1 cellular context compared by ENCODE assay signal in the genomic region with DNA sequence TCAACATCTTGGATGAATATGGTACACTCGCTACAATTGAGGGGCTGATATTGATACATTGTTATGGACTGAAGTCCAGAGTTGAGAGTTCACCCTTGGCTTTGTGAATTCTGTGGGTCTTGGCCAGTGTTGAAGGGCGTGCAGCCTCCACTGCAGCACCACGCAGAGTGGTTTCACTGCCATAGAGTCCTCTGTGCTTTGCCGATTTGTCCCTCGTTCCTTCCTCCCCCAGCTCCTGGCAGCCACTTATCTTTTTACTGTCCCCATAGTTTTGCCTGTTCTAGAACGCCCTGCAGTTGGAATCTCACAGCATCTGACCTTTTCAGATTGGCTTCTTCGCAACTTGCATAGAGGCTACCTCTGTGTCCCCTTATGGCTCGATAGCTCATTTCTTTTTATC.
TF ChIP-seq lines count a peak whose summit lies in the region.

No MANE protein-coding gene starts in this region.

TF ChIP-seq in IMR-90, 13 proteins besides CTCF, POLR2A, EP300 and RAD21:
- TF ChIP-seq BHLHE40 (IDR thresholded peaks at IDR 0.05; ENCODE audit: low read depth, low read length) (no peak), MAFK (IDR thresholded peaks at IDR 0.05; ENCODE audit: low read depth, low read length) (no peak), SMC3 (IDR thresholded peaks at IDR 0.05; ENCODE audit: low read depth, low read length) (no peak), RFX5 (IDR thresholded peaks at IDR 0.05; ENCODE audit: low read depth, low read length) (no peak), MXI1 (IDR thresholded peaks at IDR 0.05; ENCODE audit: borderline replicate concordance, low read depth, low read length) (no peak), RCOR1 (IDR thresholded peaks at IDR 0.05; ENCODE audit: insufficient replicate concordance, low read length) (no peak), ELK1 (IDR thresholded peaks at IDR 0.05; ENCODE audit: borderline replicate concordance, low read depth, low read length) (no peak), FOS (IDR thresholded peaks at IDR 0.05; ENCODE audit: low read depth, low read length) (no peak), NFE2L2 (IDR thresholded peaks at IDR 0.05; ENCODE audit: low read depth, low read length) (no peak), MAZ (IDR thresholded peaks at IDR 0.05; ENCODE audit: borderline replicate concordance, low read depth, low read length) (no peak), CEBPB (IDR thresholded peaks at IDR 0.05; ENCODE audit: low read depth, low read length) (no peak), CHD1 (IDR thresholded peaks at IDR 0.05; ENCODE audit: low read depth, low read length) (no peak)
- TF ChIP-seq, protein P1, sequence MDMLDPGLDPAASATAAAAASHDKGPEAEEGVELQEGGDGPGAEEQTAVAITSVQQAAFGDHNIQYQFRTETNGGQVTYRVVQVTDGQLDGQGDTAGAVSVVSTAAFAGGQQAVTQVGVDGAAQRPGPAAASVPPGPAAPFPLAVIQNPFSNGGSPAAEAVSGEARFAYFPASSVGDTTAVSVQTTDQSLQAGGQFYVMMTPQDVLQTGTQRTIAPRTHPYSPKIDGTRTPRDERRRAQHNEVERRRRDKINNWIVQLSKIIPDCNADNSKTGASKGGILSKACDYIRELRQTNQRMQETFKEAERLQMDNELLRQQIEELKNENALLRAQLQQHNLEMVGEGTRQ (IDR thresholded peaks at IDR 0.05; ENCODE audit: low read depth, low read length): no peak
